In the genomic region with DNA sequence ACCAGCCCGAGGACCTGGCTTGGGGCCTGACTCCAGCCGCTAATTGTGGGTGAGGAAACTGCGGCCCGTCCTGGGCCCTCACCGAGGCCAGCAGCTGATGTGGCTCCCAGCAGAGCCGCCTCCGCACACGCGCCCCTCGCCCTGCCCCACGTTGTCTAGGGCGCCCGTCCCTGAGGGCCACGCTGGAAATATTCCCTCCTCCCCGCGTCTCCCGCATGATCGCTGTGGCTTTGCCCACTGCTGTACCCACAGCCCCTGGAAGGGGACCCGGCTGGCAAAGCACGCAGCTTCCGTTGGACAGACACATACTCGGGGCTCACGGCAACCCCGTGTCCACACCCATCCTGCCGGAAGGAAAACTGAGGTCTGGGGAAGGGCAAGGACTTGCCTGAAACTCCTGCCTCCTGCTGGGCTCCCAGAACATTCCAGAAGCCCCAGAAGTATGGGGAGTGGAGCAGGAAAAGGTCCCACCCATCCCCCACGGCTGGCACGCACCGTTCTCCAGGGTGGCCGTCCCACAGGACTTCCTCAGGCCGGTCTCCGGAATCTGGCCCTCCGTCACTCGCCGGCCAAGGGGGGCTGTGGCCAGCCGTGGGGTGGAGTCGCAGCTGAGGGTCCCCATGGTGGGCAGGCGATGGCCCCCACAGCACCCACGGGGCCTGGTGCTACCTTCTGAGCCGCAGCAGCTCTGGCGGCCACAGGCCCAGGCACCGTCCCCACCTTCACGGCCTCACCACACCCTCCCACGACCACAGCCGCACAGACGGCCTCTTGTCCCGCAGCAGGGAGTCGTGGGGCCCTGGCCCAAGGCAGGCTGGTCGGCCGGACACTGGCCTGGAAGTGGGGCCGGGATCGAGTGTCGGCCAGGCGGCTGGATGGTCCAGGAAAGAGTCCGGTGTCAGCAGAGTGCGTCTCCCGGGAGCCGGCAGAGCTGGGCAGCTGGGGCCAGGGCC, we compare ENCODE assay signal across 1 cellular context.
A peak's percentile ranks its signal among the peaks of the same experiment; 100 is the strongest.
TF ChIP-seq lines count a peak whose summit lies in the region.

No MANE protein-coding gene starts in this region.

TF ChIP-seq in HepG2, 621 proteins besides CTCF, POLR2A, EP300 and RAD21:
- no peak for TF ChIP-seq HNRNPK (IDR thresholded peaks at IDR 0.05; ENCODE audit: low read depth, low read length, poor library complexity, severe bottlenecking)
- TF ChIP-seq, protein P1, sequence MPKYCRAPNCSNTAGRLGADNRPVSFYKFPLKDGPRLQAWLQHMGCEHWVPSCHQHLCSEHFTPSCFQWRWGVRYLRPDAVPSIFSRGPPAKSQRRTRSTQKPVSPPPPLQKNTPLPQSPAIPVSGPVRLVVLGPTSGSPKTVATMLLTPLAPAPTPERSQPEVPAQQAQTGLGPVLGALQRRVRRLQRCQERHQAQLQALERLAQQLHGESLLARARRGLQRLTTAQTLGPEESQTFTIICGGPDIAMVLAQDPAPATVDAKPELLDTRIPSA (CRISPR knock-in tag; IDR thresholded peaks at IDR 0.05; ENCODE audit: borderline replicate concordance): 0 out of 2 replicates have a peak, but pooled peaks have one; percentile 27
- TF ChIP-seq ZNF547 (CRISPR knock-in tag; IDR thresholded peaks at IDR 0.05): peak; percentile 56; the same call in 1 of the 2 replicates
- 0 out of 2 replicates have a peak, but pooled peaks have one; percentile 17 for TF ChIP-seq ZFX (CRISPR knock-in tag; IDR thresholded peaks at IDR 0.05; ENCODE audit: low read depth)
- TF ChIP-seq, protein P2, sequence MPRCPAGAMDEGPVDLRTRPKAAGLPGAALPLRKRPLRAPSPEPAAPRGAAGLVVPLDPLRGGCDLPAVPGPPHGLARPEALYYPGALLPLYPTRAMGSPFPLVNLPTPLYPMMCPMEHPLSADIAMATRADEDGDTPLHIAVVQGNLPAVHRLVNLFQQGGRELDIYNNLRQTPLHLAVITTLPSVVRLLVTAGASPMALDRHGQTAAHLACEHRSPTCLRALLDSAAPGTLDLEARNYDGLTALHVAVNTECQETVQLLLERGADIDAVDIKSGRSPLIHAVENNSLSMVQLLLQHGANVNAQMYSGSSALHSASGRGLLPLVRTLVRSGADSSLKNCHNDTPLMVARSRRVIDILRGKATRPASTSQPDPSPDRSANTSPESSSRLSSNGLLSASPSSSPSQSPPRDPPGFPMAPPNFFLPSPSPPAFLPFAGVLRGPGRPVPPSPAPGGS (CRISPR knock-in tag; IDR thresholded peaks at IDR 0.05): 0 out of 2 replicates have a peak, but pooled peaks have one; percentile 38
- TF ChIP-seq, protein P3, sequence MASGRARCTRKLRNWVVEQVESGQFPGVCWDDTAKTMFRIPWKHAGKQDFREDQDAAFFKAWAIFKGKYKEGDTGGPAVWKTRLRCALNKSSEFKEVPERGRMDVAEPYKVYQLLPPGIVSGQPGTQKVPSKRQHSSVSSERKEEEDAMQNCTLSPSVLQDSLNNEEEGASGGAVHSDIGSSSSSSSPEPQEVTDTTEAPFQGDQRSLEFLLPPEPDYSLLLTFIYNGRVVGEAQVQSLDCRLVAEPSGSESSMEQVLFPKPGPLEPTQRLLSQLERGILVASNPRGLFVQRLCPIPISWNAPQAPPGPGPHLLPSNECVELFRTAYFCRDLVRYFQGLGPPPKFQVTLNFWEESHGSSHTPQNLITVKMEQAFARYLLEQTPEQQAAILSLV (CRISPR knock-in tag; IDR thresholded peaks at IDR 0.05; ENCODE audit: borderline replicate concordance): no peak
- TF ChIP-seq, protein P4, sequence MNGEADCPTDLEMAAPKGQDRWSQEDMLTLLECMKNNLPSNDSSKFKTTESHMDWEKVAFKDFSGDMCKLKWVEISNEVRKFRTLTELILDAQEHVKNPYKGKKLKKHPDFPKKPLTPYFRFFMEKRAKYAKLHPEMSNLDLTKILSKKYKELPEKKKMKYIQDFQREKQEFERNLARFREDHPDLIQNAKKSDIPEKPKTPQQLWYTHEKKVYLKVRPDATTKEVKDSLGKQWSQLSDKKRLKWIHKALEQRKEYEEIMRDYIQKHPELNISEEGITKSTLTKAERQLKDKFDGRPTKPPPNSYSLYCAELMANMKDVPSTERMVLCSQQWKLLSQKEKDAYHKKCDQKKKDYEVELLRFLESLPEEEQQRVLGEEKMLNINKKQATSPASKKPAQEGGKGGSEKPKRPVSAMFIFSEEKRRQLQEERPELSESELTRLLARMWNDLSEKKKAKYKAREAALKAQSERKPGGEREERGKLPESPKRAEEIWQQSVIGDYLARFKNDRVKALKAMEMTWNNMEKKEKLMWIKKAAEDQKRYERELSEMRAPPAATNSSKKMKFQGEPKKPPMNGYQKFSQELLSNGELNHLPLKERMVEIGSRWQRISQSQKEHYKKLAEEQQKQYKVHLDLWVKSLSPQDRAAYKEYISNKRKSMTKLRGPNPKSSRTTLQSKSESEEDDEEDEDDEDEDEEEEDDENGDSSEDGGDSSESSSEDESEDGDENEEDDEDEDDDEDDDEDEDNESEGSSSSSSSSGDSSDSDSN (CRISPR knock-in tag; IDR thresholded peaks at IDR 0.05): peak; percentile 47; the same call in 1 of the 2 replicates
- TF ChIP-seq SKI (IDR thresholded peaks at IDR 0.05; ENCODE audit: partially characterized antibody): no peak
- no peak for TF ChIP-seq ISL2 (CRISPR knock-in tag; IDR thresholded peaks at IDR 0.05)
- TF ChIP-seq TEAD2 (CRISPR knock-in tag; IDR thresholded peaks at IDR 0.05): no peak
